8 cellular contexts compared by ENCODE assay signal in genomic region chr12:90515199-90516175, GRCh38.
DNase-seq lines count a peak whose midpoint lies in the region; ATAC-seq and TF ChIP-seq lines count a peak whose summit lies in the region.

No MANE protein-coding gene starts in this region.

- H3K27me3 ChIP-seq in CD4-positive, CD25-positive, alpha-beta regulatory T cell (ENCODE audit: control insufficient read depth, insufficient read depth, low read length), result no peaks in the 10 kb centered on the region
- no peaks in the 10 kb centered on the region for H3K27me3 ChIP-seq in left lung

- peaks cover 3 to 12% (median 6%) of the 10 kb centered on the region in 4 donors for H3K4me1 Mint-ChIP-seq in CD4-positive, CD25-positive, alpha-beta regulatory T cell
- H3K4me1 Mint-ChIP-seq in activated T-helper 2 cell treated with anti-CD3 and anti-CD28 coated beads, Interferon-gamma antibody, Interleukin-2, Interleukin-4, amounts not matched to agents 10 μg/mL and 5 μg/mL and 100 μg/mL, durations not matched to agents 14 hours and 24 hours and 36 hours (ENCODE audit: low read depth), result peaks cover 23% of the 10 kb centered on the region

- peak in 1 of 3 donors; percentile 9 for DNase-seq in CD4-positive, CD25-positive, alpha-beta regulatory T cell
- DNase-seq in activated T-helper 2 cell treated with anti-CD3 and anti-CD28 coated beads, Interferon-gamma antibody, Interleukin-2, Interleukin-4, amounts not matched to agents 10 μg/mL and 5 μg/mL and 100 μg/mL, durations not matched to agents 14 hours and 24 hours and 36 hours (ENCODE audit: low spot score), result no peak
- DNase-seq in left lung (no peak), Kasumi-1 (lab: John Stamatoyannopoulos, UW) (no peak), NCI-H128 (lab: John Stamatoyannopoulos, UW; ENCODE audit: unreplicated experiment) (no peak)
- DNase-seq in stimulated activated CD4-positive, alpha-beta T cell treated with anti-CD3 and anti-CD28 coated beads, Interleukin-2, amount 100 ng/mL, for 48 hours, result no peak

- no peak for TF ChIP-seq CTCF in left lung (IDR thresholded peaks at IDR 0.05)

- H3K27ac Mint-ChIP-seq in CD4-positive, CD25-positive, alpha-beta regulatory T cell, result peak overlapping the region in 1 of 3 donors; percentile 70
- H3K27ac Mint-ChIP-seq in activated T-helper 2 cell treated with anti-CD3 and anti-CD28 coated beads, Interferon-gamma antibody, Interleukin-2, Interleukin-4, amounts not matched to agents 10 μg/mL and 5 μg/mL and 100 μg/mL, durations not matched to agents 14 hours and 24 hours and 36 hours, result peak overlapping the region; percentile 68

- no peak overlapping the region for H3K27ac ChIP-seq in CD4-positive, CD25-positive, alpha-beta regulatory T cell (ENCODE audit: insufficient read depth, low read length, poor library complexity, severe bottlenecking)
- no peak overlapping the region for H3K27ac ChIP-seq in left lung

- no peak for ATAC-seq in CD4-positive, CD25-positive, alpha-beta regulatory T cell (ENCODE audit: low read depth in 2 of 2)
- ATAC-seq in GM19351 (IDR thresholded peaks at IDR 0.05; ENCODE audit: unreplicated experiment) (peak; percentile 93), HG03039 (IDR thresholded peaks at IDR 0.05; ENCODE audit: unreplicated experiment) (peak; percentile 96), left lung (no peak)

- no peaks in the 10 kb centered on the region for H3K36me3 ChIP-seq in CD4-positive, CD25-positive, alpha-beta regulatory T cell (ENCODE audit: control insufficient read depth, insufficient read depth, low read length)
- H3K36me3 ChIP-seq in left lung, result no peaks in the 10 kb centered on the region

- H3K4me3 ChIP-seq in CD4-positive, CD25-positive, alpha-beta regulatory T cell (ENCODE audit: low read depth, low read length), result peak overlapping the region; percentile 65
- H3K4me3 ChIP-seq in left lung, result no peak overlapping the region

- H3K36me3 Mint-ChIP-seq in CD4-positive, CD25-positive, alpha-beta regulatory T cell, result no peaks in the 10 kb centered on the region
- H3K36me3 Mint-ChIP-seq in activated T-helper 2 cell treated with anti-CD3 and anti-CD28 coated beads, Interferon-gamma antibody, Interleukin-2, Interleukin-4, amounts not matched to agents 10 μg/mL and 5 μg/mL and 100 μg/mL, durations not matched to agents 14 hours and 24 hours and 36 hours (ENCODE audit: low read depth), result no peaks in the 10 kb centered on the region

- H3K9me3 ChIP-seq in CD4-positive, CD25-positive, alpha-beta regulatory T cell (ENCODE audit: control insufficient read depth in 2 of 2, low read length in 2 of 2), result no peaks in the 10 kb centered on the region
- no peaks in the 10 kb centered on the region for H3K9me3 ChIP-seq in left lung

- intact Hi-C loops in activated T-helper 2 cell treated with anti-CD3 and anti-CD28 coated beads, Interferon-gamma antibody, Interleukin-2, Interleukin-4, amounts not matched to agents 10 μg/mL and 5 μg/mL and 100 μg/mL, durations not matched to agents 14 hours and 24 hours and 36 hours (cut with micrococcal nuclease), result no loop called here
- intact Hi-C loops in left lung (cut with DNase I), result no loop called here

- peak overlapping the region in 2 of 4 donors; percentile 23 to 74 for H3K4me3 Mint-ChIP-seq in CD4-positive, CD25-positive, alpha-beta regulatory T cell
- peak overlapping the region; percentile 23 for H3K4me3 Mint-ChIP-seq in activated T-helper 2 cell treated with anti-CD3 and anti-CD28 coated beads, Interferon-gamma antibody, Interleukin-2, Interleukin-4, amounts not matched to agents 10 μg/mL and 5 μg/mL and 100 μg/mL, durations not matched to agents 14 hours and 24 hours and 36 hours (ENCODE audit: low read depth)

- H3K9me3 Mint-ChIP-seq in CD4-positive, CD25-positive, alpha-beta regulatory T cell, result peaks cover 0 to 1% (median 0%) of the 10 kb centered on the region in 7 donors
- peaks cover 2% of the 10 kb centered on the region for H3K9me3 Mint-ChIP-seq in activated T-helper 2 cell treated with anti-CD3 and anti-CD28 coated beads, Interferon-gamma antibody, Interleukin-2, Interleukin-4, amounts not matched to agents 10 μg/mL and 5 μg/mL and 100 μg/mL, durations not matched to agents 14 hours and 24 hours and 36 hours

- H3K27me3 Mint-ChIP-seq in CD4-positive, CD25-positive, alpha-beta regulatory T cell, result no peaks in the 10 kb centered on the region
- H3K27me3 Mint-ChIP-seq in activated T-helper 2 cell treated with anti-CD3 and anti-CD28 coated beads, Interferon-gamma antibody, Interleukin-2, Interleukin-4, amounts not matched to agents 10 μg/mL and 5 μg/mL and 100 μg/mL, durations not matched to agents 14 hours and 24 hours and 36 hours (ENCODE audit: low read depth), result no peaks in the 10 kb centered on the region

- H3K4me1 ChIP-seq in CD4-positive, CD25-positive, alpha-beta regulatory T cell (ENCODE audit: control insufficient read depth, insufficient read depth, low read length, poor library complexity, severe bottlenecking), result no peaks in the 10 kb centered on the region
- no peaks in the 10 kb centered on the region for H3K4me1 ChIP-seq in left lung

Comparison
In these comparisons a context has a peak if more than half of its experiments do, and no peak if none do; other contexts are left out.
1. ATAC-seq: peak in GM19351 (single experiment) and HG03039 (single experiment); none in CD4-positive, CD25-positive, alpha-beta regulatory T cell (0 of 2) and left lung (single experiment).